15 cellular contexts compared by ENCODE assay signal in the genomic region with DNA sequence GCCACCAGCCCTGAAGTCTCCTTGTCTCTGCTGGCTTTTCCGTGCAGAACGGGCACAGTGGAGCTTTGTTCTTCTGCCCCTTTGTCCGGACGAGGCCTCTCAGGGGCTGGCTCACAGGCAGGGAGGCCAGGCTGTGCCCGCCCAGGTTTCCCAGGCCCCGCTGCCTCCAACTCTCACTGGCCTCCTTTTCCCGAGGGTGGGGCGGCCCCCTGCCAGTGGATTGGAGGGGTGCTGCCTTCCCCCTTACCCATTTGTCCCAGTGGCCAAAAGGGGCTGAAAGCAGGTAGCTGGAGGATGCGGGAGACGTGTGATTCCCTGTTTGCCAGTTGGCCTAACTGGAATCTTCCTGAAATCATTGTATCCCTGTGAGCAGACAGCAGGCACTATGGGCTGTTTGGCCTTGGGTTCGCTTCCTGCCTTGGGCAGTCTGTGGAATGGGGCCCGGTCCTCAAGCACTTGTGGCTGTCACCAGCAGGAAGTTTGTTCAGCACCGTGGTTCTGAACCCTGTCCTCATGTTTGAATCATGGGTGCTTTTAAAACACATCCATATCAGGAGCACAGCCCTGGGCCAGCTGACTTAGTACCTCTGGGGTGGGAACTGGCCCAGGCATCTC.
DNase-seq lines count a peak whose midpoint lies in the region; TF ChIP-seq lines count a peak whose summit lies in the region.
"Had no signal": no experiment of that assay in that cellular context is flagged by ENCODE, and none has a peak within 500 bp of the region (broad histone marks: within the 10 kb centered on the region; RNA-seq: fewer than 3 reads in every experiment).

No MANE protein-coding gene starts in this region.

- DNase-seq in breast epithelium (ENCODE audit: low spot score in 2 of 2), result no peak
- DNase-seq in mammary epithelial cell, result no peak
- no peak for DNase-seq in esophagus muscularis mucosa (ENCODE audit: extremely low spot score)
- no peak for DNase-seq in neuronal stem cell (ENCODE audit: low spot score)
- no peak for DNase-seq in uterus
- no peak for DNase-seq in NCI-H2196 treated with DMSO at 0.1 percent for 48 hours (lab: John Stamatoyannopoulos, UW; ENCODE audit: unreplicated experiment)
- no peak for DNase-seq in NCI-H1092 treated with DMSO at 0.1 percent for 48 hours (lab: John Stamatoyannopoulos, UW)
- no peak for DNase-seq in prostate gland (ENCODE audit: low spot score)
- DNase-seq: activated CD4-positive, alpha-beta T cell treated with anti-CD3 and anti-CD28 coated beads, Interleukin-2, amount 50 U/mL, for 48 hours; effector memory CD8-positive, alpha-beta T cell; kidney glomerular epithelial cell; naive B cell; NCI-H1694; stimulated activated naive CD8-positive, alpha-beta T cell treated with anti-CD3 and anti-CD28 coated beads, Interleukin-15, Interleukin-2, amounts not matched to agents 100 U/mL and 50 U/mL, for 24 hours had no signal

- in situ Hi-C loops in mammary epithelial cell (cut with MboI; ENCODE audit: low sequenced_read_pairs in 2 of 2), result no loop called here

- no peak overlapping the region for H2BK12ac ChIP-seq in neuronal stem cell (ENCODE audit: low read length)

- dilution Hi-C loops in mammary epithelial cell (cut with HindIII; ENCODE audit: low sequenced_read_pairs), result no loop called here

- no peak for TF ChIP-seq EP300 in esophagus muscularis mucosa (IDR thresholded peaks at IDR 0.05)

- no peak overlapping the region for H3K9ac ChIP-seq in mammary epithelial cell (ENCODE audit: insufficient read depth, low read length)
- H3K9ac ChIP-seq in neuronal stem cell (ENCODE audit: low read depth, low read length, poor library complexity), result no peak overlapping the region

- no peak overlapping the region for H3K23ac ChIP-seq in neuronal stem cell (ENCODE audit: low read depth, low read length, poor library complexity)

- no peak overlapping the region for H3K4me3 ChIP-seq in breast epithelium
- H3K4me3 ChIP-seq in mammary epithelial cell (replicated peaks in 1 of 3; ENCODE audit: insufficient read depth in 1 of 3, low read depth in 2 of 3, low read length in 3 of 3), result no peak overlapping the region
- no peak overlapping the region for H3K4me3 ChIP-seq in esophagus muscularis mucosa
- H3K4me3 ChIP-seq in neuronal stem cell (ENCODE audit: low read length in 2 of 2), result no peak overlapping the region
- no peak overlapping the region for H3K4me3 ChIP-seq in uterus
- H3K4me3 ChIP-seq in prostate gland, result no peak overlapping the region

- no TSS peak for BruUV-seq in mammary epithelial cell (replicated peaks; lab: Mats Ljungman, UMichigan)

- no peaks in the 10 kb centered on the region for H3K79me2 ChIP-seq in mammary epithelial cell (ENCODE audit: insufficient read depth, low read length)

- peaks cover 0 to 8% of the 10 kb centered on the region in 2 donors for H3K4me1 ChIP-seq in breast epithelium
- H3K4me1 ChIP-seq in mammary epithelial cell (ENCODE audit: insufficient read depth, low read length), result peaks cover 16% of the 10 kb centered on the region
- peaks cover 15 to 46% (median 38%) of the 10 kb centered on the region in 4 donors for H3K4me1 ChIP-seq in esophagus muscularis mucosa
- peaks cover 10 to 25% of the 10 kb centered on the region in 2 donors for H3K4me1 ChIP-seq in neuronal stem cell (ENCODE audit: control insufficient read depth in 2 of 2, insufficient read depth in 1 of 2, low read depth in 1 of 2, low read length in 2 of 2)
- H3K4me1 ChIP-seq in uterus, result peaks cover 0 to 4% of the 10 kb centered on the region in 2 donors
- H3K4me1 ChIP-seq in prostate gland (replicated peaks), result no peaks in the 10 kb centered on the region

- H4K91ac ChIP-seq in neuronal stem cell (ENCODE audit: low read depth, low read length, poor library complexity), result no peak overlapping the region

- H3K18ac ChIP-seq in neuronal stem cell (ENCODE audit: low read length), result peak overlapping the region; percentile 82

- H2AFZ ChIP-seq in mammary epithelial cell (ENCODE audit: low read depth, low read length), result no peak overlapping the region
- no peak overlapping the region for H2AFZ ChIP-seq in neuronal stem cell (ENCODE audit: low read length)

- no peak overlapping the region for H3K4ac ChIP-seq in neuronal stem cell (ENCODE audit: low read length)

- H3K36me3 ChIP-seq in breast epithelium, result no peaks in the 10 kb centered on the region
- H3K36me3 ChIP-seq in mammary epithelial cell (ENCODE audit: insufficient read depth, low read length), result no peaks in the 10 kb centered on the region
- no peaks in the 10 kb centered on the region for H3K36me3 ChIP-seq in esophagus muscularis mucosa
- H3K36me3 ChIP-seq in neuronal stem cell (replicated peaks in 1 of 2; ENCODE audit: control insufficient read depth in 2 of 2, insufficient read depth in 2 of 2, low read length in 2 of 2), result no peaks in the 10 kb centered on the region
- H3K36me3 ChIP-seq in uterus, result no peaks in the 10 kb centered on the region
- no peaks in the 10 kb centered on the region for H3K36me3 ChIP-seq in prostate gland

- peak overlapping the region; percentile 73 for H2AK5ac ChIP-seq in neuronal stem cell (ENCODE audit: low read depth, low read length)

- H4K8ac ChIP-seq in neuronal stem cell (ENCODE audit: low read depth, low read length), result no peak overlapping the region

- H3K14ac ChIP-seq in neuronal stem cell (ENCODE audit: low read length), result no peak overlapping the region

- H4K20me1 ChIP-seq in mammary epithelial cell (ENCODE audit: insufficient read depth, low read length), result no peaks in the 10 kb centered on the region

- no peak overlapping the region for H2BK5ac ChIP-seq in neuronal stem cell (ENCODE audit: low read length)

- CTCF ChIA-PET in mammary epithelial cell (lab: Charles Lee; ENCODE audit: low non-redundant PET), result no interaction called here

- peak overlapping the region; percentile 49 for H2BK120ac ChIP-seq in neuronal stem cell (ENCODE audit: low read depth, low read length)

- H3K27ac ChIP-seq in breast epithelium, result peak overlapping the region; percentile 41 to 66
- H3K27ac ChIP-seq in mammary epithelial cell (ENCODE audit: insufficient read depth, low read depth, low read length), result no peak overlapping the region
- peak overlapping the region in 3 of 4 donors; percentile 27 to 49 (median 48) for H3K27ac ChIP-seq in esophagus muscularis mucosa (replicated peaks in 1 of 4)
- no peak overlapping the region for H3K27ac ChIP-seq in neuronal stem cell (replicated peaks; ENCODE audit: low read length)
- H3K27ac ChIP-seq in uterus, result peak overlapping the region in 1 of 2 donors; percentile 16
- no peak overlapping the region for H3K27ac ChIP-seq in prostate gland
- H3K27ac ChIP-seq: RWPE1 had no signal

- H2BK15ac ChIP-seq in neuronal stem cell (ENCODE audit: low read length), result no peak overlapping the region

- 76% methylated on average over 12 of the region's 13 CpGs for WGBS in mammary epithelial cell (ENCODE audit: low coverage, missing lambda C conversion rate)
- WGBS in esophagus muscularis mucosa, result 77% methylated on average over 9 of the region's 13 CpGs
- WGBS in neuronal stem cell (ENCODE audit: extremely low coverage in 2 of 2, insufficient read length in 2 of 2, insufficient replicate concordance in 1 of 2), 2 donors, result no CpG with 5 or more reads among the region's 13 CpGs
- 61% methylated on average over 13 of the region's 13 CpGs for WGBS in prostate gland

- H3K27me3 ChIP-seq in breast epithelium (no peaks in the 10 kb centered on the region), mammary epithelial cell (ENCODE audit: insufficient read depth, low read length) (peaks cover 2% of the 10 kb centered on the region), esophagus muscularis mucosa (no peaks in the 10 kb centered on the region), neuronal stem cell (ENCODE audit: control insufficient read depth in 3 of 3, insufficient read depth in 3 of 3, low read depth in 1 of 3, low read length in 3 of 3) (no peaks in the 10 kb centered on the region), uterus (no peaks in the 10 kb centered on the region), prostate gland (replicated peaks; ENCODE audit: insufficient read depth) (no peaks in the 10 kb centered on the region)

- TF ChIP-seq POLR2A in breast epithelium (IDR thresholded peaks at IDR 0.05) (no peak), esophagus muscularis mucosa (IDR thresholded peaks at IDR 0.05; ENCODE audit: low read depth) (no peak), uterus (IDR thresholded peaks at IDR 0.05) (no peak), prostate gland (IDR thresholded peaks at IDR 0.05) (no peak)

- H3K9me3 ChIP-seq in breast epithelium, result no peaks in the 10 kb centered on the region
- no peaks in the 10 kb centered on the region for H3K9me3 ChIP-seq in mammary epithelial cell (replicated peaks; ENCODE audit: insufficient read depth, low read length)
- no peaks in the 10 kb centered on the region for H3K9me3 ChIP-seq in esophagus muscularis mucosa
- H3K9me3 ChIP-seq in neuronal stem cell (replicated peaks in 1 of 2; ENCODE audit: control insufficient read depth in 2 of 2, insufficient read depth in 1 of 2, low read depth in 1 of 2, low read length in 2 of 2), result no peaks in the 10 kb centered on the region
- no peaks in the 10 kb centered on the region for H3K9me3 ChIP-seq in uterus
- no peaks in the 10 kb centered on the region for H3K9me3 ChIP-seq in prostate gland

- H3K4me2 ChIP-seq in mammary epithelial cell (ENCODE audit: insufficient read depth, low read depth, low read length) (no peak overlapping the region), neuronal stem cell (ENCODE audit: insufficient read depth, low read length, poor library complexity, severe bottlenecking) (no peak overlapping the region)

- TF ChIP-seq CTCF in breast epithelium (IDR thresholded peaks at IDR 0.05) (no peak), mammary epithelial cell (conservative IDR thresholded peaks at IDR 0.05 in 1 of 2, IDR thresholded peaks at IDR 0.05 in 1 of 2; ENCODE audit: extremely low read depth in 1 of 2, insufficient read depth in 1 of 2, low read depth in 1 of 2, low read length in 2 of 2) (no peak), esophagus muscularis mucosa (IDR thresholded peaks at IDR 0.05) (no peak), uterus (IDR thresholded peaks at IDR 0.05) (no peak), prostate gland (IDR thresholded peaks at IDR 0.05) (no peak)

- intact Hi-C loops in breast epithelium (cut with DNase I; ENCODE audit: low total_unique reads) (no loop called here), mammary epithelial cell (cut with micrococcal nuclease) (loop anchor here (10.0 kb wide), 1 partner anchor 66 kb away; a partner anchor contains a TSS), esophagus muscularis mucosa (cut with DNase I) (no loop called here), uterus (cut with DNase I; ENCODE audit: low total_unique reads) (no loop called here), prostate gland (cut with DNase I) (no loop called here)

- H3K79me1 ChIP-seq in neuronal stem cell (ENCODE audit: low read depth, low read length), result peaks cover 2% of the 10 kb centered on the region

Comparison
In these comparisons a context has a peak if more than half of its experiments do, and no peak if none do; other contexts are left out.
1. H3K27ac ChIP-seq: peak in breast epithelium (2 of 2) and esophagus muscularis mucosa (3 of 4); none in mammary epithelial cell (single experiment), neuronal stem cell (single experiment) and prostate gland (0 of 2).